In genomic region chr13:40589285-40590109, GRCh38 we compare ENCODE assay signal across 8 cellular contexts.
DNase-seq lines count a peak whose midpoint lies in the region; ATAC-seq and TF ChIP-seq lines count a peak whose summit lies in the region.

No MANE protein-coding gene starts in this region.

- H3K27ac ChIP-seq in colonic mucosa (peak overlapping the region; percentile 28), lung (ENCODE audit: low read depth in 1 of 2, low read length in 1 of 2) (peak overlapping the region; percentile 60 to 65), upper lobe of left lung (peak overlapping the region; percentile 16 to 78 (median 64))

- DNase-seq in A172 (ENCODE audit: low spot score) (peak; percentile 21), OCI-M1 (lab: John Stamatoyannopoulos, UW) (peak; percentile 30), colonic mucosa (no peak), lung (ENCODE audit: low spot score) (no peak), upper lobe of left lung (peak in 1 of 2 donors; percentile 70), NCI-H748 (lab: John Stamatoyannopoulos, UW; ENCODE audit: unreplicated experiment) (no peak)

- H3K27me3 ChIP-seq in colonic mucosa (no peaks in the 10 kb centered on the region), lung (ENCODE audit: control insufficient read depth, insufficient read depth) (no peaks in the 10 kb centered on the region), upper lobe of left lung (no peaks in the 10 kb centered on the region)

- no peaks in the 10 kb centered on the region for H3K36me3 ChIP-seq in colonic mucosa
- no peaks in the 10 kb centered on the region for H3K36me3 ChIP-seq in lung (ENCODE audit: control insufficient read depth in 2 of 2, insufficient read depth in 2 of 2, low read length in 2 of 2)
- no peaks in the 10 kb centered on the region for H3K36me3 ChIP-seq in upper lobe of left lung

- intact Hi-C loops in colonic mucosa (cut with DNase I), result no loop called here

- no peak overlapping the region for H3K4me3 ChIP-seq in colonic mucosa
- no peak overlapping the region for H3K4me3 ChIP-seq in lung
- H3K4me3 ChIP-seq in upper lobe of left lung, result no peak overlapping the region

- H3K4me1 ChIP-seq in colonic mucosa (peaks cover 4% of the 10 kb centered on the region), lung (ENCODE audit: control insufficient read depth in 2 of 2, insufficient read depth in 2 of 2, low read length in 2 of 2) (peaks cover 17 to 61% of the 10 kb centered on the region in 2 donors), upper lobe of left lung (peaks cover 47 to 70% (median 60%) of the 10 kb centered on the region in 4 donors)

- peak in 2 of 4 donors; percentile 39 to 73 for TF ChIP-seq EP300 in upper lobe of left lung (IDR thresholded peaks at IDR 0.05)

- H3K9me3 ChIP-seq in colonic mucosa (no peaks in the 10 kb centered on the region), lung (ENCODE audit: control insufficient read depth in 2 of 2, insufficient read depth in 1 of 2, low read length in 1 of 2) (no peaks in the 10 kb centered on the region), upper lobe of left lung (no peaks in the 10 kb centered on the region)

- ATAC-seq in GM18517 (IDR thresholded peaks at IDR 0.05; ENCODE audit: unreplicated experiment) (peak; percentile 88), HG02973 (IDR thresholded peaks at IDR 0.05; ENCODE audit: unreplicated experiment) (peak; percentile 82), lung (ENCODE audit: insufficient read depth, low FRiP score) (peak; percentile 66), upper lobe of left lung (ENCODE audit: low FRiP score in 2 of 2) (peak; percentile 83 to 85)

- TF ChIP-seq CTCF in colonic mucosa (IDR thresholded peaks at IDR 0.05) (no peak), lung (IDR thresholded peaks at IDR 0.05; ENCODE audit: control extremely low read depth, extremely low read depth) (no peak), upper lobe of left lung (IDR thresholded peaks at IDR 0.05) (no peak)

- TF ChIP-seq POLR2A in upper lobe of left lung (IDR thresholded peaks at IDR 0.05), result no peak

- no peak overlapping the region for H3K9ac ChIP-seq in colonic mucosa (ENCODE audit: low read depth in 2 of 2, low read length in 2 of 2)

- WGBS in lung, 2 donors, result 9 to 19% methylated on average over 4 of the region's 4 CpGs
- 19 to 21% methylated on average over 4 of the region's 4 CpGs for WGBS in upper lobe of left lung, 2 donors

Comparison
In these comparisons a context has a peak if more than half of its experiments do, and no peak if none do; other contexts are left out.
1. DNase-seq: peak in A172 (single experiment) and OCI-M1 (single experiment); none in colonic mucosa (single experiment), lung (single experiment) and NCI-H748 (single experiment).
2. Peak in every context shown above with its lines, with median percentiles within 50 percentile points of each other: ATAC-seq and H3K27ac ChIP-seq.